ENCODE assay signal across 8 cellular contexts in genomic region chr3:43621406-43621973, GRCh38. TPM values are rescaled to one million over a fixed set of nuclear protein-coding genes. Genes with fewer than 3 reads are reported as not detected.
A peak's percentile ranks its signal among the peaks of the same experiment; 100 is the strongest.
DNase-seq lines count a peak whose midpoint lies in the region; ATAC-seq, FAIRE-seq and TF ChIP-seq lines count a peak whose summit lies in the region.

No MANE protein-coding gene starts in this region.

- ATAC-seq in activated B cell treated with CpG ODN at 0.5 μM for 24 hours (ENCODE audit: low read depth) (no peak), GM21390 (IDR thresholded peaks at IDR 0.05; ENCODE audit: unreplicated experiment) (no peak), GM18861 (IDR thresholded peaks at IDR 0.05; ENCODE audit: unreplicated experiment) (no peak)

- H3K4me1 ChIP-seq in cardiac muscle cell (ENCODE audit: low read depth), result peaks cover 3% of the 10 kb centered on the region

- peak overlapping the region; percentile 90 for H3K4me3 ChIP-seq in AG09309 (ENCODE audit: control insufficient read depth, low read depth, low read length)
- H3K4me3 ChIP-seq in cardiac muscle cell, result peak overlapping the region; percentile 89

- H3K27me3 Mint-ChIP-seq in activated B cell treated with CpG ODN at 0.5 μM for 24 hours, result no peaks in the 10 kb centered on the region

- no peaks in the 10 kb centered on the region for H3K36me3 ChIP-seq in cardiac muscle cell

- H3K9me3 Mint-ChIP-seq in activated B cell treated with CpG ODN at 0.5 μM for 24 hours, result no peaks in the 10 kb centered on the region

- H3K27ac ChIP-seq in cardiac muscle cell, result peak overlapping the region; percentile 49

- POLR2A ChIA-PET in activated B cell treated with CpG ODN at 0.5 μM for 24 hours (lab: Charles Lee), result interaction anchor here (1.0 to 1.5 kb wide), 2 partner anchors 70 to 717 kb away, joined by 5 to 6 read pairs; partner anchors contain the start of gene TCAIM

- DNase-seq in AG09309 (ENCODE audit: low read depth) (no peak), H54 (ENCODE audit: insufficient read length, low spot score) (no peak), activated B cell treated with CpG ODN at 0.5 μM for 24 hours (no peak), cardiac muscle cell (ENCODE audit: low read depth in 1 of 2, low spot score in 1 of 2) (peak in 1 of 2 donors; percentile 48), posterior vena cava (ENCODE audit: low spot score) (peak; percentile 82), NCI-H187 (lab: John Stamatoyannopoulos, UW) (no peak)

- peaks cover 13% of the 10 kb centered on the region for H3K4me1 Mint-ChIP-seq in activated B cell treated with CpG ODN at 0.5 μM for 24 hours

- H3K27ac Mint-ChIP-seq in activated B cell treated with CpG ODN at 0.5 μM for 24 hours, result peak overlapping the region; percentile 53

- no peaks in the 10 kb centered on the region for H3K27me3 ChIP-seq in cardiac muscle cell

- CTCF ChIA-PET in activated B cell treated with CpG ODN at 0.5 μM for 24 hours (lab: Charles Lee), result no interaction called here

- TF ChIP-seq CTCF in AG09309 (IDR thresholded peaks at IDR 0.05; ENCODE audit: control insufficient read depth, insufficient read depth, low read depth, low read length, missing control alignments), result no peak
- no peak for TF ChIP-seq CTCF in activated B cell treated with CpG ODN at 0.5 μM for 24 hours (IDR thresholded peaks at IDR 0.05)
- TF ChIP-seq CTCF in cardiac muscle cell (IDR thresholded peaks at IDR 0.05; ENCODE audit: low read depth, low read length), result no peak

- no peaks in the 10 kb centered on the region for H3K36me3 Mint-ChIP-seq in activated B cell treated with CpG ODN at 0.5 μM for 24 hours (ENCODE audit: low read depth)

- H3K4me3 Mint-ChIP-seq in activated B cell treated with CpG ODN at 0.5 μM for 24 hours, result peak overlapping the region; percentile 88

- no peak for FAIRE-seq in H54 (lab: Jason Lieb, UNC)

- intact Hi-C loops in activated B cell treated with CpG ODN at 0.5 μM for 24 hours (cut with micrococcal nuclease), result loop anchor here (1.0 to 5.0 kb wide), 4 partner anchors 335 to 1356 kb away; partner anchors contain the start of genes EXOSC7, SNRK, TMEM42 and ZDHHC3
- intact Hi-C loops in posterior vena cava (cut with DNase I), result no loop called here

- peak; percentile 56; the same call in 1 of the 2 replicates for TF ChIP-seq POLR2A in H54 (IDR thresholded peaks at IDR 0.05; ENCODE audit: low read depth, low read length)

- no peaks in the 10 kb centered on the region for H3K9me3 ChIP-seq in cardiac muscle cell (ENCODE audit: low read depth)

RNA-seq across cellular contexts. Expression of gene ANO10, which starts 0.3 kb away (rescaled TPM):
- total RNA-seq in activated B cell treated with CpG ODN at 0.5 μM for 24 hours (6.4 and 8.1 TPM in 2 replicates), cardiac muscle cell (15.0 and 16.0 TPM in 2 replicates), posterior vena cava (10 to 100 TPM; 56.1 to 61.5 TPM)
- polyA plus RNA-seq in cardiac muscle cell, result 31.8 and 36.6 TPM in 2 replicates
